ENCODE assay signal across 21 cellular contexts in the genomic region with DNA sequence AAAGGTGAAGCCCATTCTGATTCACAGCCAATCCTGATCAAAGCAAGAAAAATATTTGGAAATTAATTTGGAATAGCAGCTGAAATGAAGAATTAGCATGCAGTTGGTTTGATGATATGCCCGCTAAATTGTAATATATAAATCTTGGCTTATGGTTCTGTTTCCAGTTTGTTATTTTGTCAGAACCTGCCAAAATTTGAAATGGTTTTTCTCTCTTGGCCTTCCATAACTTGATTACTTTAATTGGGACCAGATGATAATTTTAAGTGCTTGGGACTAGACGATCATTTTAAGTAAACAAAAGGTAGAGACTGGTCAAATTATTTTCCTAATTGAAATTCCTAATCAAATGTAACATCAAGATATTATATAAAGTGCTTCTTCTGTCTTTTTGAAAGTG.
"Had no signal": no experiment of that assay in that cellular context is flagged by ENCODE, and none has a peak within 500 bp of the region (broad histone marks: within the 10 kb centered on the region; RNA-seq: fewer than 3 reads in every experiment).

No MANE protein-coding gene starts in this region.

- H3K9me3 ChIP-seq: MG63 had no signal

- H3K4me3 ChIP-seq: MG63 had no signal

- ATAC-seq: HepG2 had no signal

- H3K27ac ChIP-seq: RWPE1 had no signal

- H3K36me3 ChIP-seq: MG63 had no signal

- H3K27me3 ChIP-seq: MG63 had no signal

- DNase-seq: IMR-90, Karpas-422, KG1, MG63, NCI-H1092, NCI-H1417 treated with DMSO at 0.1 percent for 48 hours, NCI-H146, NCI-H1694 treated with DMSO at 0.1 percent for 48 hours, NCI-H1930, NCI-H2081, NCI-H2171, NCI-H226, NCI-H446, NCI-H510A, NCI-H524 treated with DMSO at 0.1 percent for 48 hours, NCI-H69, NCI-H774, SHP77, SW 1271 had no signal
